ENCODE assay signal across 37 cellular contexts in genomic region chr2:75519843-75520242, GRCh38. TPM values are rescaled to one million over a fixed set of nuclear protein-coding genes. Genes with fewer than 3 reads are reported as not detected.
"Had no signal": no experiment of that assay in that cellular context is flagged by ENCODE, and none has a peak within 500 bp of the region (broad histone marks: within the 10 kb centered on the region; RNA-seq: fewer than 3 reads in every experiment).

No MANE protein-coding gene starts in this region.

- H3K27me3 ChIP-seq: ascending aorta, cardiac muscle cell had no signal

- FAIRE-seq: bronchial epithelial cell, TTC549 had no signal

- H3K4me3 ChIP-seq: ascending aorta, cardiac muscle cell had no signal

- H3K27ac Mint-ChIP-seq: activated B cell treated with CpG ODN at 0.5 μM for 24 hours; activated CD4-positive, alpha-beta memory T cell treated with anti-CD3 and anti-CD28 coated beads, Interleukin-2, amount 10 ng/mL, durations not matched to agents 7 days and 5 days; activated CD4-positive, alpha-beta T cell treated with anti-CD3 and anti-CD28 coated beads, Interleukin-2, amount 10 ng/mL, durations not matched to agents 7 days and 5 days; activated CD8-positive, alpha-beta memory T cell treated with anti-CD3 and anti-CD28 coated beads, Interleukin-2, amount 10 ng/mL, durations not matched to agents 7 days and 5 days; activated CD8-positive, alpha-beta T cell treated with anti-CD3 and anti-CD28 coated beads, Interleukin-2, amount 10 ng/mL, durations not matched to agents 7 days and 5 days; activated naive CD4-positive, alpha-beta T cell treated with anti-CD3 and anti-CD28 coated beads, Interleukin-2, amount 10 ng/mL, durations not matched to agents 7 days and 5 days; activated naive CD4-positive, alpha-beta T cell treated with anti-CD3 and anti-CD28 coated beads, Interleukin-2, amount 50 U/mL, for 24 hours; activated naive CD8-positive, alpha-beta T cell; activated naive CD8-positive, alpha-beta T cell treated with anti-CD3 and anti-CD28 coated beads, Interleukin-2, amount 10 ng/mL, durations not matched to agents 7 days and 5 days; activated naive CD8-positive, alpha-beta T cell treated with anti-CD3 and anti-CD28 coated beads, Interleukin-2, amount 50 U/mL, for 24 hours; activated T-helper 2 cell treated with anti-CD3 and anti-CD28 coated beads, Interferon-gamma antibody, Interleukin-2, Interleukin-4, amounts not matched to agents 10 μg/mL and 5 μg/mL and 100 μg/mL, durations not matched to agents 14 hours and 24 hours and 36 hours; brain; T-helper 1 cell treated with Interleukin-12 subunit alpha and Interleukin-12 subunit beta and Interleukin-4 antibody, amounts not matched to agents 30 μg/mL and 1 μg/mL, for 36 hours; T-helper 2 cell treated with Interferon-gamma antibody and Interleukin-4, amounts not matched to agents 5 μg/mL and 100 μg/mL, for 36 hours had no signal

- H3K4me1 Mint-ChIP-seq: activated B cell treated with CpG ODN at 0.5 μM for 24 hours; activated CD4-positive, alpha-beta T cell treated with anti-CD3 and anti-CD28 coated beads, Interleukin-2, amount 10 ng/mL, durations not matched to agents 7 days and 5 days; activated naive CD4-positive, alpha-beta T cell treated with anti-CD3 and anti-CD28 coated beads, Interleukin-2, amount 10 ng/mL, durations not matched to agents 7 days and 5 days; activated naive CD4-positive, alpha-beta T cell treated with anti-CD3 and anti-CD28 coated beads, Interleukin-2, amount 50 U/mL, for 24 hours; activated naive CD8-positive, alpha-beta T cell treated with anti-CD3 and anti-CD28 coated beads, Interleukin-2, amount 10 ng/mL, durations not matched to agents 7 days and 5 days; activated naive CD8-positive, alpha-beta T cell treated with anti-CD3 and anti-CD28 coated beads, Interleukin-2, amount 50 U/mL, for 24 hours; brain; central memory CD8-positive, alpha-beta T cell had no signal

- ATAC-seq: activated CD8-positive, alpha-beta memory T cell treated with anti-CD3 and anti-CD28 coated beads, Interleukin-2, amount 10 ng/mL, durations not matched to agents 7 days and 5 days; activated CD8-positive, alpha-beta T cell treated with anti-CD3 and anti-CD28 coated beads, Interleukin-2, amount 10 ng/mL, durations not matched to agents 7 days and 5 days; activated naive CD8-positive, alpha-beta T cell treated with anti-CD3 and anti-CD28 coated beads, Interleukin-2, amount 50 U/mL, for 24 hours had no signal

- H3K9me3 Mint-ChIP-seq: activated B cell treated with CpG ODN at 0.5 μM for 24 hours; activated CD4-positive, alpha-beta memory T cell treated with anti-CD3 and anti-CD28 coated beads, Interleukin-2, amount 10 ng/mL, durations not matched to agents 7 days and 5 days; activated CD4-positive, alpha-beta T cell treated with anti-CD3 and anti-CD28 coated beads, Interleukin-2, amount 10 ng/mL, durations not matched to agents 7 days and 5 days; activated naive CD4-positive, alpha-beta T cell treated with anti-CD3 and anti-CD28 coated beads, Interleukin-2, amount 10 ng/mL, durations not matched to agents 7 days and 5 days; activated naive CD4-positive, alpha-beta T cell treated with anti-CD3 and anti-CD28 coated beads, Interleukin-2, amount 50 U/mL, for 24 hours; activated naive CD8-positive, alpha-beta T cell treated with anti-CD3 and anti-CD28 coated beads, Interleukin-2, amount 10 ng/mL, durations not matched to agents 7 days and 5 days; activated naive CD8-positive, alpha-beta T cell treated with anti-CD3 and anti-CD28 coated beads, Interleukin-2, amount 50 U/mL, for 24 hours; activated T-helper 2 cell treated with anti-CD3 and anti-CD28 coated beads, Interferon-gamma antibody, Interleukin-2, Interleukin-4, amounts not matched to agents 10 μg/mL and 5 μg/mL and 100 μg/mL, durations not matched to agents 14 hours and 24 hours and 36 hours; brain; central memory CD8-positive, alpha-beta T cell; T-helper 1 cell treated with Interleukin-12 subunit alpha and Interleukin-12 subunit beta and Interleukin-4 antibody, amounts not matched to agents 30 μg/mL and 1 μg/mL, for 36 hours; T-helper 2 cell treated with Interferon-gamma antibody and Interleukin-4, amounts not matched to agents 5 μg/mL and 100 μg/mL, for 36 hours had no signal

- H3K9me3 ChIP-seq: ascending aorta had no signal

- H3K4me3 Mint-ChIP-seq: activated B cell treated with CpG ODN at 0.5 μM for 24 hours; activated CD4-positive, alpha-beta memory T cell treated with anti-CD3 and anti-CD28 coated beads, Interleukin-2, amount 10 ng/mL, durations not matched to agents 7 days and 5 days; activated CD4-positive, alpha-beta T cell treated with anti-CD3 and anti-CD28 coated beads, Interleukin-2, amount 10 ng/mL, durations not matched to agents 7 days and 5 days; activated CD8-positive, alpha-beta memory T cell treated with anti-CD3 and anti-CD28 coated beads, Interleukin-2, amount 10 ng/mL, durations not matched to agents 7 days and 5 days; activated CD8-positive, alpha-beta T cell treated with anti-CD3 and anti-CD28 coated beads, Interleukin-2, amount 10 ng/mL, durations not matched to agents 7 days and 5 days; activated naive CD4-positive, alpha-beta T cell treated with anti-CD3 and anti-CD28 coated beads, Interleukin-2, amount 10 ng/mL, durations not matched to agents 7 days and 5 days; activated naive CD4-positive, alpha-beta T cell treated with anti-CD3 and anti-CD28 coated beads, Interleukin-2, amount 50 U/mL, for 24 hours; activated naive CD8-positive, alpha-beta T cell; activated naive CD8-positive, alpha-beta T cell treated with anti-CD3 and anti-CD28 coated beads, Interleukin-2, amount 10 ng/mL, durations not matched to agents 7 days and 5 days; activated naive CD8-positive, alpha-beta T cell treated with anti-CD3 and anti-CD28 coated beads, Interleukin-2, amount 50 U/mL, for 24 hours; brain; central memory CD8-positive, alpha-beta T cell; T-helper 1 cell treated with Interleukin-12 subunit alpha and Interleukin-12 subunit beta and Interleukin-4 antibody, amounts not matched to agents 30 μg/mL and 1 μg/mL, for 36 hours; T-helper 2 cell treated with Interferon-gamma antibody and Interleukin-4, amounts not matched to agents 5 μg/mL and 100 μg/mL, for 36 hours had no signal

- H3K27me3 Mint-ChIP-seq: brain had no signal

- H3K4me1 ChIP-seq: ascending aorta had no signal

- DNase-seq: activated B cell treated with CpG ODN at 0.5 μM for 24 hours; activated CD4-positive, alpha-beta memory T cell treated with anti-CD3 and anti-CD28 coated beads, Interleukin-2, amount 10 ng/mL, durations not matched to agents 7 days and 5 days; activated CD4-positive, alpha-beta T cell treated with anti-CD3 and anti-CD28 coated beads for 4 hours; activated CD4-positive, alpha-beta T cell treated with anti-CD3 and anti-CD28 coated beads, Interleukin-2, amount 10 ng/mL, durations not matched to agents 7 days and 5 days; activated CD4-positive, alpha-beta T cell treated with anti-CD3 and anti-CD28 coated beads, Interleukin-2, amount 50 U/mL, for 48 hours; activated CD4-positive, CD25-positive, alpha-beta regulatory T cell treated with anti-CD3 and anti-CD28 coated beads, Interleukin-2, amount 50 U/mL, for 72 hours; activated CD8-positive, alpha-beta memory T cell treated with anti-CD3 and anti-CD28 coated beads for 24 hours; activated CD8-positive, alpha-beta memory T cell treated with anti-CD3 and anti-CD28 coated beads, Interleukin-2, amount 10 ng/mL, durations not matched to agents 7 days and 5 days; activated CD8-positive, alpha-beta T cell treated with anti-CD3 and anti-CD28 coated beads, Interleukin-2, amount 10 ng/mL, durations not matched to agents 7 days and 5 days; activated effector memory CD4-positive, alpha-beta T cell treated with Interleukin-2 at 50 U/mL for 16 hours; activated gamma-delta T cell; activated naive CD4-positive, alpha-beta T cell treated with anti-CD3 and anti-CD28 coated beads, Interleukin-2, amount 10 ng/mL, durations not matched to agents 7 days and 5 days; activated naive CD4-positive, alpha-beta T cell treated with Interleukin-2 at 50 U/mL for 16 hours; activated naive CD8-positive, alpha-beta T cell treated with anti-CD3 and anti-CD28 coated beads, Interleukin-2, amount 10 ng/mL, durations not matched to agents 7 days and 5 days; activated naive CD8-positive, alpha-beta T cell treated with anti-CD3 and anti-CD28 coated beads, Interleukin-2, amount 50 U/mL, for 24 hours; activated T-cell treated with anti-CD3 and anti-CD28 coated beads for 4 hours; activated T-cell treated with anti-CD3 and anti-CD28 coated beads, Interleukin-2, amount 50 U/mL, for 1 hour; activated T-cell treated with anti-CD3 and anti-CD28 coated beads, Interleukin-2, amount 50 U/mL, for 48 hours; amygdala; anterior cingulate cortex; caudate nucleus; cerebellar nuclear complex; T-helper 1 cell; T-helper 2 cell; T-helper 9 cell had no signal

- H3K27ac ChIP-seq: ascending aorta, cardiac muscle cell, VCaP had no signal

- H3K36me3 Mint-ChIP-seq: activated CD8-positive, alpha-beta memory T cell treated with anti-CD3 and anti-CD28 coated beads, Interleukin-2, amount 10 ng/mL, durations not matched to agents 7 days and 5 days; activated naive CD4-positive, alpha-beta T cell treated with anti-CD3 and anti-CD28 coated beads, Interleukin-2, amount 10 ng/mL, durations not matched to agents 7 days and 5 days; activated naive CD4-positive, alpha-beta T cell treated with anti-CD3 and anti-CD28 coated beads, Interleukin-2, amount 50 U/mL, for 24 hours; activated naive CD8-positive, alpha-beta T cell; activated naive CD8-positive, alpha-beta T cell treated with anti-CD3 and anti-CD28 coated beads, Interleukin-2, amount 10 ng/mL, durations not matched to agents 7 days and 5 days; brain had no signal

- H3K36me3 ChIP-seq: ascending aorta, cardiac muscle cell had no signal

RNA-seq across cellular contexts. Expression of gene EVA1A, which starts 40.9 kb away (rescaled TPM):
- total RNA-seq: activated B cell treated with CpG ODN at 0.5 μM for 24 hours; activated CD4-positive, alpha-beta memory T cell treated with anti-CD3 and anti-CD28 coated beads, Interleukin-2, amount 10 ng/mL, durations not matched to agents 7 days and 5 days; activated CD8-positive, alpha-beta memory T cell treated with anti-CD3 and anti-CD28 coated beads, Interleukin-2, amount 10 ng/mL, durations not matched to agents 7 days and 5 days; activated CD8-positive, alpha-beta T cell treated with anti-CD3 and anti-CD28 coated beads, Interleukin-2, amount 10 ng/mL, durations not matched to agents 7 days and 5 days; activated naive CD8-positive, alpha-beta T cell treated with anti-CD3 and anti-CD28 coated beads, Interleukin-2, amount 10 ng/mL, durations not matched to agents 7 days and 5 days; activated T-helper 2 cell treated with anti-CD3 and anti-CD28 coated beads, Interferon-gamma antibody, Interleukin-2, Interleukin-4, amounts not matched to agents 10 μg/mL and 5 μg/mL and 100 μg/mL, durations not matched to agents 14 hours and 24 hours and 36 hours; ascending aorta had no signal
